In genomic region chr1:111190931-111191451, GRCh38 we compare ENCODE assay signal across 10 cellular contexts. TPM values are rescaled to one million over a fixed set of nuclear protein-coding genes. Genes with fewer than 3 reads are reported as not detected.
A peak's percentile ranks its signal among the peaks of the same experiment; 100 is the strongest.
DNase-seq lines count a peak whose midpoint lies in the region; ATAC-seq, FAIRE-seq and TF ChIP-seq lines count a peak whose summit lies in the region.
"Had no signal": no experiment of that assay in that cellular context is flagged by ENCODE, and none has a peak within 500 bp of the region (broad histone marks: within the 10 kb centered on the region; RNA-seq: fewer than 3 reads in every experiment).

No MANE protein-coding gene starts in this region.

- H3K27me3 Mint-ChIP-seq in endodermal cell (ENCODE audit: insufficient read depth): no peaks in the 10 kb centered on the region

- TF ChIP-seq CTCF in GM12878 (IDR thresholded peaks at IDR 0.05 in 2 of 3, conservative IDR thresholded peaks at IDR 0.05 in 1 of 3; ENCODE audit: control insufficient read depth in 2 of 3, extremely low read depth in 1 of 3, insufficient read depth in 1 of 3, low read depth in 3 of 3, low read length in 3 of 3): no peak
- no peak for TF ChIP-seq CTCF in lower lobe of right lung (IDR thresholded peaks at IDR 0.05)
- TF ChIP-seq CTCF in endodermal cell (conservative IDR thresholded peaks at IDR 0.05): no peak

- H2AFZ ChIP-seq in GM12878 (ENCODE audit: control insufficient read depth, low read depth, low read length): no peak overlapping the region

- no peak for ATAC-seq in GM12878
- peak; percentile 49 to 67 for ATAC-seq in lower lobe of right lung

- H3K9ac ChIP-seq in GM12878 (ENCODE audit: control insufficient read depth, insufficient read depth, low read length) (no peak overlapping the region), endodermal cell (ENCODE audit: extremely low read depth, low read length, poor library complexity, severe bottlenecking) (no peak overlapping the region)

- no peaks in the 10 kb centered on the region for H3K9me3 Mint-ChIP-seq in endodermal cell

- no peak overlapping the region for H3K27ac ChIP-seq in GM12878 (ENCODE audit: control insufficient read depth, insufficient read depth)
- H3K27ac ChIP-seq in lower lobe of right lung: peak overlapping the region; percentile 72
- no peak overlapping the region for H3K27ac ChIP-seq in endodermal cell (ENCODE audit: low read depth, low read length)

- TF ChIP-seq POLR2A in GM12878 (IDR thresholded peaks at IDR 0.05; ENCODE audit: low read depth, low read length): no peak

- intact Hi-C loops in GM12878 (cut with micrococcal nuclease; ENCODE audit: unreplicated experiment): loop anchor here (5.0 kb wide), 1 partner anchor 44 kb away; no protein-coding TSS in a partner anchor
- intact Hi-C loops in lower lobe of right lung (cut with DNase I): no loop called here

- FAIRE-seq in GM12878 (lab: Jason Lieb, UNC): no peak

- no peak overlapping the region for H3K27ac Mint-ChIP-seq in endodermal cell

- H3K4me2 ChIP-seq in GM12878 (ENCODE audit: control insufficient read depth, insufficient read depth): no peak overlapping the region

- TF ChIP-seq RAD21 in GM12878 (IDR thresholded peaks at IDR 0.05; ENCODE audit: insufficient read depth, low read depth, low read length): no peak

- in situ Hi-C loops in GM12878 (cut with MboI): no loop called here

- H3K36me3 ChIP-seq in GM12878 (ENCODE audit: control insufficient read depth in 2 of 2, insufficient read depth in 2 of 2, low read length in 1 of 2) (peaks cover 25 to 59% of the 10 kb centered on the region in 2 experiments), lower lobe of right lung (peaks cover 72% of the 10 kb centered on the region), endodermal cell (ENCODE audit: control insufficient read depth, insufficient read depth, low read length) (peaks cover 13% of the 10 kb centered on the region)

- H3K27me3 ChIP-seq in GM12878 (replicated peaks in 1 of 2; ENCODE audit: control insufficient read depth in 2 of 2, insufficient read depth in 2 of 2, low read length in 1 of 2) (no peaks in the 10 kb centered on the region), lower lobe of right lung (ENCODE audit: low read depth) (no peaks in the 10 kb centered on the region), endodermal cell (ENCODE audit: control insufficient read depth, insufficient read depth, low read length, poor library complexity, severe bottlenecking) (no peaks in the 10 kb centered on the region)

- CTCF ChIA-PET in GM12878 (lab: Yijun Ruan, JAX): interaction anchor here (0.8 to 14.9 kb wide), 10 partner anchors 8 to 564 kb away, joined by 3 to 239 read pairs (median 4); no protein-coding TSS in a partner anchor

- RAD21 ChIA-PET in GM12878 (lab: Charles Lee; ENCODE audit: unreplicated experiment): interaction anchor here (1.3 to 15.0 kb wide), 4 partner anchors 27 to 161 kb away, joined by 4 to 542 read pairs (median 5); no protein-coding TSS in a partner anchor

- BruUV-seq in GM12878 (replicated peaks; lab: Mats Ljungman, UMichigan): no TSS peak

- WGBS in GM12878 (ENCODE audit: insufficient coverage, insufficient replicate concordance, low lambda C conversion rate, missing lambda C conversion rate): 100% methylated on average over 2 of the region's 2 CpGs
- WGBS in endodermal cell (ENCODE audit: insufficient coverage in 1 of 2, insufficient read length in 1 of 2), 2 experiments: 95% methylated on average over 2 of the region's 2 CpGs

- H3K9me3 ChIP-seq in GM12878 (replicated peaks; ENCODE audit: control insufficient read depth, insufficient read depth, low read length) (no peaks in the 10 kb centered on the region), lower lobe of right lung (no peaks in the 10 kb centered on the region), endodermal cell (ENCODE audit: control insufficient read depth, low read length) (no peaks in the 10 kb centered on the region)

- DNase-seq in AG08395 (ENCODE audit: low spot score): peak; percentile 58
- peak; percentile 73 for DNase-seq in HCEC 1CT
- DNase-seq in GM12878 (ENCODE audit: low read depth, low spot score): no peak
- DNase-seq in lower lobe of right lung: no peak
- no peak for DNase-seq in NCI-H2227 (lab: John Stamatoyannopoulos, UW; ENCODE audit: unreplicated experiment)
- no peak for DNase-seq in NCI-H774 (lab: John Stamatoyannopoulos, UW)
- DNase-seq in endodermal cell: no peak
- no peak for DNase-seq in Ammon's horn (ENCODE audit: low spot score)
- DNase-seq: effector CD8-positive, alpha-beta T cell; NCI-H1048 had no signal

- H4K20me1 ChIP-seq in GM12878 (ENCODE audit: control insufficient read depth, insufficient read depth): no peaks in the 10 kb centered on the region

- peaks cover 42% of the 10 kb centered on the region for H3K79me2 ChIP-seq in GM12878 (ENCODE audit: control insufficient read depth, insufficient read depth, low read length)

- no peak for TF ChIP-seq EP300 in GM12878 (IDR thresholded peaks at IDR 0.05; ENCODE audit: borderline replicate concordance in 1 of 2, control insufficient read depth in 1 of 2, low read depth in 2 of 2, low read length in 2 of 2)

- no peak overlapping the region for H3K4me3 Mint-ChIP-seq in endodermal cell

- POLR2A ChIA-PET in GM12878 (lab: Charles Lee): interaction anchor here (0.8 to 12.8 kb wide), 4 partner anchors 12 to 44 kb away, joined by 3 to 371 read pairs (median 4); no protein-coding TSS in a partner anchor

- SMC1A ChIA-PET in GM12878 (lab: Charles Lee; ENCODE audit: uncharacterized antibody, unreplicated experiment): interaction anchor here (0.9 to 4.0 kb wide), 12 partner anchors 8 to 161 kb away, joined by 3 to 105 read pairs (median 4); partner anchors contain the start of gene DENND2D

- H3K4me1 Mint-ChIP-seq in endodermal cell: peaks cover 25% of the 10 kb centered on the region

- peaks cover 33% of the 10 kb centered on the region for H3K36me3 Mint-ChIP-seq in endodermal cell (ENCODE audit: low read depth)

- peaks cover 35% of the 10 kb centered on the region for H3K4me1 ChIP-seq in GM12878 (ENCODE audit: control insufficient read depth, insufficient read depth, low read length)
- peaks cover 67% of the 10 kb centered on the region for H3K4me1 ChIP-seq in lower lobe of right lung
- peaks cover 12% of the 10 kb centered on the region for H3K4me1 ChIP-seq in endodermal cell (ENCODE audit: control insufficient read depth, insufficient read depth, low read length)

- H3K4me3 ChIP-seq in GM12878 (no peak overlapping the region), lower lobe of right lung (no peak overlapping the region), endodermal cell (ENCODE audit: low read length) (no peak overlapping the region)

RNA-seq across cellular contexts. Expression of gene DENND2D, which starts 9.5 kb away (rescaled TPM):
- 483 and 497 TPM in 2 replicates for total RNA-seq in GM12878 (2013; cell fraction: nucleolus; rRNA removed)
- total RNA-seq in GM12878 (2014; rRNA removed): 164 and 170 TPM in 2 replicates
- total RNA-seq in GM12878 (2014; rRNA removed; fragmentation: Illumina TruSeq; extraction: Trizol): 187 and 196 TPM in 2 replicates
- 164 and 166 TPM in 2 replicates for total RNA-seq in GM12878 (2021)
- polyA plus RNA-seq in GM12878 (2011; ENCODE audit: low read depth): 73.7 TPM
- polyA plus RNA-seq in GM12878 (2011; rRNA removed): 299 and 375 TPM in 2 replicates
- polyA plus RNA-seq in GM12878 (2011; cell fraction: cytosol; rRNA removed): 278 and 313 TPM in 2 replicates
- polyA plus RNA-seq in GM12878 (2011; cell fraction: nucleus; rRNA removed): 458 and 613 TPM in 2 replicates
- polyA plus RNA-seq in GM12878 (2012): 75.3 and 147 TPM in 2 replicates
- polyA plus RNA-seq in GM12878 (2014; fragmentation: Illumina TruSeq; extraction: Trizol): 193 and 221 TPM in 2 replicates
- 100 to 1,000 TPM; 149 to 200 TPM for polyA plus RNA-seq in GM12878 (2014; fragmentation: Nextera tagmentation; extraction: Ambion mirVana)
- 149 and 157 TPM in 2 replicates for polyA plus RNA-seq in GM12878 (2014; rRNA removed)
- 100 to 1,000 TPM; 162 to 179 TPM for polyA plus RNA-seq in GM12878 (2016; fragmentation: Nextera tagmentation; extraction: Ambion mirVana)
- 404 and 526 TPM in 2 replicates for polyA minus RNA-seq in GM12878 (2011; rRNA and poly(A)+ RNA removed)
- 128 and 168 TPM in 2 replicates for polyA minus RNA-seq in GM12878 (2011; cell fraction: cytosol; rRNA and poly(A)+ RNA removed)
- 708 and 882 TPM in 2 replicates for polyA minus RNA-seq in GM12878 (2011; cell fraction: nucleus; rRNA and poly(A)+ RNA removed)
- 113 TPM for total RNA-seq in lower lobe of right lung
- total RNA-seq in endodermal cell: 1 to 10 TPM in 1 of 2 donors, under 1 TPM in 1; 0.89 to 2.6 TPM
- polyA plus RNA-seq in endodermal cell (2013, experiment 1 of 2): not detected
- not detected for polyA plus RNA-seq in endodermal cell (2013, experiment 2 of 2)

RNA-seq across cellular contexts. Expression of gene CHI3L2, which starts 36.5 kb away (rescaled TPM):
- total RNA-seq in GM12878 (2013; cell fraction: nucleolus; rRNA removed): 87.3 and 102 TPM in 2 replicates
- total RNA-seq in GM12878 (2014; rRNA removed) (92.1 and 115 TPM in 2 replicates), GM12878 (2014; rRNA removed; fragmentation: Illumina TruSeq; extraction: Trizol) (88.8 and 105 TPM in 2 replicates), GM12878 (2021) (72.1 and 95.0 TPM in 2 replicates), lower lobe of right lung (31.2 TPM), endodermal cell (not detected)
- polyA plus RNA-seq in GM12878 (2011; ENCODE audit: low read depth): 120 TPM
- polyA plus RNA-seq in GM12878 (2011; rRNA removed) (508 and 715 TPM in 2 replicates), GM12878 (2014; fragmentation: Illumina TruSeq; extraction: Trizol) (124 and 170 TPM in 2 replicates), GM12878 (2014; fragmentation: Nextera tagmentation; extraction: Ambion mirVana) (100 to 1,000 TPM; 151 to 216 TPM), GM12878 (2014; rRNA removed) (73.5 and 105 TPM in 2 replicates), GM12878 (2016; fragmentation: Nextera tagmentation; extraction: Ambion mirVana) (10 to 100 TPM; 37.1 to 39.3 TPM)
- polyA plus RNA-seq in GM12878 (2011; cell fraction: cytosol; rRNA removed): 197 and 261 TPM in 2 replicates
- 117 and 171 TPM in 2 replicates for polyA plus RNA-seq in GM12878 (2011; cell fraction: nucleus; rRNA removed)
- 69.1 and 111 TPM in 2 replicates for polyA plus RNA-seq in GM12878 (2012)
- 176 and 187 TPM in 2 replicates for polyA minus RNA-seq in GM12878 (2011; rRNA and poly(A)+ RNA removed)
- 36.6 and 47.4 TPM in 2 replicates for polyA minus RNA-seq in GM12878 (2011; cell fraction: cytosol; rRNA and poly(A)+ RNA removed)
- 123 and 150 TPM in 2 replicates for polyA minus RNA-seq in GM12878 (2011; cell fraction: nucleus; rRNA and poly(A)+ RNA removed)
- not detected for polyA plus RNA-seq in endodermal cell (2013, experiment 1 of 2)
- polyA plus RNA-seq in endodermal cell (2013, experiment 2 of 2): not detected

RNA-seq across cellular contexts. Expression of gene CEPT1, which starts 51.0 kb away (rescaled TPM):
- 342 and 348 TPM in 2 replicates for total RNA-seq in GM12878 (2013; cell fraction: nucleolus; rRNA removed)
- total RNA-seq in GM12878 (2014; rRNA removed) (56.0 and 70.0 TPM in 2 replicates), GM12878 (2014; rRNA removed; fragmentation: Illumina TruSeq; extraction: Trizol) (67.5 and 68.8 TPM in 2 replicates), GM12878 (2021) (51.8 and 53.6 TPM in 2 replicates), lower lobe of right lung (53.4 TPM), endodermal cell (10 to 100 TPM; 28.0 to 33.3 TPM)
- polyA plus RNA-seq in GM12878 (2011; ENCODE audit: low read depth): 23.6 TPM
- polyA plus RNA-seq in GM12878 (2011; rRNA removed) (77.9 and 125 TPM in 2 replicates), GM12878 (2014; fragmentation: Illumina TruSeq; extraction: Trizol) (60.1 and 83.5 TPM in 2 replicates), GM12878 (2014; fragmentation: Nextera tagmentation; extraction: Ambion mirVana) (10 to 100 TPM; 29.4 to 55.5 TPM), GM12878 (2014; rRNA removed) (42.4 and 52.7 TPM in 2 replicates), GM12878 (2016; fragmentation: Nextera tagmentation; extraction: Ambion mirVana) (10 to 100 TPM; 53.1 to 54.1 TPM)
- polyA plus RNA-seq in GM12878 (2011; cell fraction: cytosol; rRNA removed): 25.7 and 33.4 TPM in 2 replicates
- 40.1 and 49.8 TPM in 2 replicates for polyA plus RNA-seq in GM12878 (2011; cell fraction: nucleus; rRNA removed)
- polyA plus RNA-seq in GM12878 (2012): 31.1 and 54.5 TPM in 2 replicates
- polyA minus RNA-seq in GM12878 (2011; rRNA and poly(A)+ RNA removed): 71.9 and 97.9 TPM in 2 replicates
- polyA minus RNA-seq in GM12878 (2011; cell fraction: cytosol; rRNA and poly(A)+ RNA removed): 19.6 and 21.8 TPM in 2 replicates
- polyA minus RNA-seq in GM12878 (2011; cell fraction: nucleus; rRNA and poly(A)+ RNA removed): 43.4 and 48.7 TPM in 2 replicates
- 31.0 TPM for polyA plus RNA-seq in endodermal cell (2013, experiment 1 of 2)
- polyA plus RNA-seq in endodermal cell (2013, experiment 2 of 2): 24.8 TPM

RNA-seq across cellular contexts. Expression of gene DRAM2, which starts 51.1 kb away (rescaled TPM):
- total RNA-seq in GM12878 (2013; cell fraction: nucleolus; rRNA removed): 151 and 152 TPM in 2 replicates
- total RNA-seq in GM12878 (2014; rRNA removed) (76.0 and 80.9 TPM in 2 replicates), GM12878 (2014; rRNA removed; fragmentation: Illumina TruSeq; extraction: Trizol) (56.6 and 60.3 TPM in 2 replicates), GM12878 (2021) (39.1 and 45.3 TPM in 2 replicates), lower lobe of right lung (73.9 TPM), endodermal cell (10 to 100 TPM; 49.7 to 64.9 TPM)
- polyA plus RNA-seq in GM12878 (2011; ENCODE audit: low read depth): 76.4 TPM
- polyA plus RNA-seq in GM12878 (2011; rRNA removed) (229 and 281 TPM in 2 replicates), GM12878 (2014; fragmentation: Illumina TruSeq; extraction: Trizol) (82.8 and 106 TPM in 2 replicates), GM12878 (2014; fragmentation: Nextera tagmentation; extraction: Ambion mirVana) (100 to 1,000 TPM in 1 of 2 experiments, 10 to 100 TPM in 1; 88.3 to 146 TPM), GM12878 (2014; rRNA removed) (64.1 and 88.0 TPM in 2 replicates), GM12878 (2016; fragmentation: Nextera tagmentation; extraction: Ambion mirVana) (10 to 100 TPM; 57.7 to 58.4 TPM)
- 79.5 and 115 TPM in 2 replicates for polyA plus RNA-seq in GM12878 (2011; cell fraction: cytosol; rRNA removed)
- 93.3 and 138 TPM in 2 replicates for polyA plus RNA-seq in GM12878 (2011; cell fraction: nucleus; rRNA removed)
- 82.7 and 135 TPM in 2 replicates for polyA plus RNA-seq in GM12878 (2012)
- polyA minus RNA-seq in GM12878 (2011; rRNA and poly(A)+ RNA removed): 81.4 and 133 TPM in 2 replicates
- 14.7 and 17.9 TPM in 2 replicates for polyA minus RNA-seq in GM12878 (2011; cell fraction: cytosol; rRNA and poly(A)+ RNA removed)
- 27.7 and 29.8 TPM in 2 replicates for polyA minus RNA-seq in GM12878 (2011; cell fraction: nucleus; rRNA and poly(A)+ RNA removed)
- 57.3 TPM for polyA plus RNA-seq in endodermal cell (2013, experiment 1 of 2)
- 48.4 TPM for polyA plus RNA-seq in endodermal cell (2013, experiment 2 of 2)

Comparison
In these comparisons a context has a peak if more than half of its experiments do, and no peak if none do; other contexts are left out.
1. DNase-seq: peak in AG08395 (single experiment) and HCEC 1CT (single experiment); none in GM12878 (single experiment), lower lobe of right lung (single experiment), NCI-H2227 (single experiment), NCI-H774 (single experiment), endodermal cell (single experiment) and Ammon's horn (single experiment).
2. RNA of gene DENND2D, which starts 9.5 kb away (total RNA-seq): 164 to 497 TPM in GM12878 and 113 TPM in lower lobe of right lung (single experiment); 0.89 to 2.6 TPM in endodermal cell; every median in the first group is over 10 times any median in the second.
3. RNA of gene CHI3L2, which starts 36.5 kb away (total RNA-seq): 72.1 to 115 TPM in GM12878 and 31.2 TPM in lower lobe of right lung (single experiment); not detected in endodermal cell; every median in the first group is over 10 times any median in the second.